1 cellular context compared by ENCODE assay signal in genomic region chr14:21308479-21309237, GRCh38.
TF ChIP-seq lines count a peak whose summit lies in the region.

No MANE protein-coding gene starts in this region.

TF ChIP-seq in HepG2, 621 proteins besides CTCF, POLR2A, EP300 and RAD21 (continued from another document and continues in another):
- peak; percentile 75; the same call in 1 of the 2 replicates for TF ChIP-seq FOXC1 (CRISPR knock-in tag; IDR thresholded peaks at IDR 0.05; ENCODE audit: borderline replicate concordance)
- TF ChIP-seq POLR2AphosphoS5 (IDR thresholded peaks at IDR 0.05; ENCODE audit: low read depth, low read length) = peak; percentile 99
- TF ChIP-seq HOMEZ (CRISPR knock-in tag; IDR thresholded peaks at IDR 0.05; ENCODE audit: low read depth) = peak; percentile 89
- peak; percentile 2; the same call in 1 of the 2 replicates for TF ChIP-seq ZNF556 (CRISPR knock-in tag; IDR thresholded peaks at IDR 0.05; ENCODE audit: borderline replicate concordance)
- TF ChIP-seq SNAPC2 (CRISPR knock-in tag; IDR thresholded peaks at IDR 0.05) = peak; percentile 94
- TF ChIP-seq ZNF264 (CRISPR knock-in tag; IDR thresholded peaks at IDR 0.05) = 0 out of 2 replicates have a peak, but pooled peaks have one; percentile 38
- no peak for TF ChIP-seq ZNF550 (CRISPR knock-in tag; IDR thresholded peaks at IDR 0.05; ENCODE audit: borderline replicate concordance)
- TF ChIP-seq RBFOX2 (IDR thresholded peaks at IDR 0.05; ENCODE audit: low read depth, low read length) = peak; percentile 55; the same call in 1 of the 2 replicates
- no peak for TF ChIP-seq ZNF138 (CRISPR knock-in tag; IDR thresholded peaks at IDR 0.05; ENCODE audit: low read depth)
- peak; percentile 75; the same call in 1 of the 2 replicates for TF ChIP-seq HINFP (CRISPR knock-in tag; IDR thresholded peaks at IDR 0.05; ENCODE audit: low read depth)
- 0 out of 2 replicates have a peak, but pooled peaks have one; percentile 71 for TF ChIP-seq ISX (CRISPR knock-in tag; conservative IDR thresholded peaks at IDR 0.05)
- no peak for TF ChIP-seq ZNF619 (CRISPR knock-in tag; IDR thresholded peaks at IDR 0.05)
- TF ChIP-seq TAF1 (CRISPR knock-in tag; IDR thresholded peaks at IDR 0.05) = peak; percentile 65; the same call in 1 of the 2 replicates
- TF ChIP-seq E2F1 (CRISPR knock-in tag; IDR thresholded peaks at IDR 0.05) = peak; percentile 94
- peak; percentile 77 for TF ChIP-seq NFYB (CRISPR knock-in tag; IDR thresholded peaks at IDR 0.05)
- 0 out of 2 replicates have a peak, but pooled peaks have one; percentile 15 for TF ChIP-seq TRAFD1 (CRISPR knock-in tag; IDR thresholded peaks at IDR 0.05; ENCODE audit: borderline replicate concordance)
- peak; percentile 95; the same call in 1 of the 2 replicates for TF ChIP-seq ZNF761 (CRISPR knock-in tag; conservative IDR thresholded peaks at IDR 0.05)
- TF ChIP-seq XRCC5 (optimal IDR thresholded peaks at IDR 0.05; ENCODE audit: low read length) = peak; percentile 36
- TF ChIP-seq MXD1 (CRISPR knock-in tag; IDR thresholded peaks at IDR 0.05) = peak; percentile 92; the same call in 1 of the 2 replicates
- 0 out of 2 replicates have a peak, but pooled peaks have one; percentile 27 for TF ChIP-seq ZNF451 (CRISPR knock-in tag; IDR thresholded peaks at IDR 0.05)
- 0 out of 2 replicates have a peak, but pooled peaks have one; percentile 13 for TF ChIP-seq ZNF777 (CRISPR knock-in tag; IDR thresholded peaks at IDR 0.05)
- peak; percentile 22 for TF ChIP-seq ARID5B (CRISPR knock-in tag; IDR thresholded peaks at IDR 0.05)
- peak in 1 of 2 experiments; percentile 59; a peak in 2 of 4 replicates for TF ChIP-seq KLF16 (CRISPR knock-in tag; IDR thresholded peaks at IDR 0.05)
- TF ChIP-seq ZNF558 (CRISPR knock-in tag; IDR thresholded peaks at IDR 0.05; ENCODE audit: borderline replicate concordance) = 0 out of 2 replicates have a peak, but pooled peaks have one; percentile 11
- TF ChIP-seq AHDC1 (CRISPR knock-in tag; IDR thresholded peaks at IDR 0.05; ENCODE audit: borderline replicate concordance) = no peak
- no peak for TF ChIP-seq ONECUT2 (CRISPR knock-in tag; IDR thresholded peaks at IDR 0.05)
- no peak for TF ChIP-seq SATB2 (CRISPR knock-in tag; IDR thresholded peaks at IDR 0.05)
- peak; percentile 37; the same call in 1 of the 2 replicates for TF ChIP-seq KLF6 (CRISPR knock-in tag; IDR thresholded peaks at IDR 0.05)
- peak; percentile 50; the same call in 1 of the 2 replicates for TF ChIP-seq SPEN (CRISPR knock-in tag; IDR thresholded peaks at IDR 0.05; ENCODE audit: low read depth)
- peak; percentile 35; the same call in 1 of the 2 replicates for TF ChIP-seq ZNF512B (CRISPR knock-in tag; IDR thresholded peaks at IDR 0.05; ENCODE audit: borderline replicate concordance)
- TF ChIP-seq ZEB1 (IDR thresholded peaks at IDR 0.05; ENCODE audit: insufficient replicate concordance, low read depth) = peak; percentile 88
- TF ChIP-seq SP1 (IDR thresholded peaks at IDR 0.05) = no peak
- TF ChIP-seq SP1 (CRISPR knock-in tag; IDR thresholded peaks at IDR 0.05) = peak; percentile 63
- TF ChIP-seq ZNF296 (CRISPR knock-in tag; conservative IDR thresholded peaks at IDR 0.05) = no peak
- peak; percentile 86; the same call in 1 of the 2 replicates for TF ChIP-seq ZNF224 (CRISPR knock-in tag; IDR thresholded peaks at IDR 0.05)
- TF ChIP-seq LCORL (IDR thresholded peaks at IDR 0.05) = no peak
- TF ChIP-seq LCORL (CRISPR knock-in tag; IDR thresholded peaks at IDR 0.05) = peak; percentile 73
- TF ChIP-seq SMARCE1 (IDR thresholded peaks at IDR 0.05; ENCODE audit: borderline replicate concordance) = no peak
- TF ChIP-seq SRY (CRISPR knock-in tag; IDR thresholded peaks at IDR 0.05) = no peak
- TF ChIP-seq DRAP1 (CRISPR knock-in tag; IDR thresholded peaks at IDR 0.05) = peak; percentile 99
